In the genomic region with DNA sequence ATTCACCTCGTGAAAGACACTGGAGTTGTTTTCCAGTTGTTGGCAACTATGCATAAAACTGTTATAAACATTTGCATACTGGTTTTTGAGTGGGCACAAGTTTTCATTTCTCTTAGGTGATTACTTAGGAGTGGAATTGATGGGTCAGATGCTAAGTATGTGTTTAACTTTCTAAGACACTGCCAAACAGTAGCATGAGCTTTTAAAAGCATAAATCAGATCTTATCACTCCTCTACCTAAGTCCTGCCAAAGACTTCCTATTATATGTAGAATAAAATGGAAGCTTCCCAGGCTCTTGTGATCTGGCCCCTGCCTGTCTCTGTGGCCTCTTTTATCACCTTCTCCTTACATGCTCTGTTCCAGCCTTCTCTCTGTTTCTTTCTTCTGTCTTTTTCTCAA, we compare ENCODE assay signal across 20 cellular contexts.
"Had no signal": no experiment of that assay in that cellular context is flagged by ENCODE, and none has a peak within 500 bp of the region (broad histone marks: within the 10 kb centered on the region; RNA-seq: fewer than 3 reads in every experiment).

No MANE protein-coding gene starts in this region.

- H3K27ac ChIP-seq: pancreas had no signal

- H3K27me3 ChIP-seq: hepatocyte, pancreas had no signal

- H3K27ac Mint-ChIP-seq: endodermal cell, progenitor cell of endocrine pancreas had no signal

- H3K4me3 ChIP-seq: hepatocyte, lung, pancreas had no signal

- H3K4me1 Mint-ChIP-seq: nephron had no signal

- H3K4me3 Mint-ChIP-seq: endodermal cell had no signal

- H3K27me3 Mint-ChIP-seq: progenitor cell of endocrine pancreas had no signal

- H3K9me3 ChIP-seq: pancreas had no signal

- DNase-seq: effector CD4-positive, alpha-beta T cell; endodermal cell; foreskin melanocyte; head of caudate nucleus; left colon; left ventricle myocardium superior; mesenchymal stem cell; midbrain; occipital lobe; pancreas; right cardiac atrium; small intestine; stimulated activated CD4-positive, alpha-beta T cell treated with anti-CD3 and anti-CD28 coated beads, Interleukin-12 subunit alpha, Interleukin-12 subunit beta, amount 100 ng/mL, for 4 hours; stimulated activated CD4-positive, alpha-beta T cell treated with anti-CD3 and anti-CD28 coated beads, Interleukin-2, amount 100 ng/mL, for 48 hours; stimulated activated naive CD4-positive, alpha-beta T cell treated with Interleukin-2 at 50 U/mL for 16 hours; trophoblast cell had no signal

- ATAC-seq: left ventricle myocardium superior, pancreas, right cardiac atrium had no signal
